ENCODE assay signal across 16 cellular contexts in genomic region chr1:206896261-206896660, GRCh38. TPM values are rescaled to one million over a fixed set of nuclear protein-coding genes. Genes with fewer than 3 reads are reported as not detected.
A peak's percentile ranks its signal among the peaks of the same experiment; 100 is the strongest.
DNase-seq lines count a peak whose midpoint lies in the region; ATAC-seq and TF ChIP-seq lines count a peak whose summit lies in the region.
"Had no signal": no experiment of that assay in that cellular context is flagged by ENCODE, and none has a peak within 500 bp of the region (broad histone marks: within the 10 kb centered on the region; RNA-seq: fewer than 3 reads in every experiment).

No MANE protein-coding gene starts in this region.

- no peak for ATAC-seq in stimulated activated memory B cell treated with anti-CD40 and anti-IgM and Interleukin-4, amounts not matched to agents 10 μg/mL and 1 μg/mL and 100 μg/mL, for 72 hours
- ATAC-seq: sciatic nerve; stimulated activated naive B cell treated with anti-CD40 and anti-IgM and Interleukin-4, amounts not matched to agents 10 μg/mL and 1 μg/mL and 100 μg/mL, for 72 hours; WTC11 had no signal

- H3K27me3 Mint-ChIP-seq in stimulated activated memory B cell treated with anti-CD40 and anti-IgM and Interleukin-4, amounts not matched to agents 10 μg/mL and 1 μg/mL and 100 μg/mL, for 72 hours = no peaks in the 10 kb centered on the region
- H3K27me3 Mint-ChIP-seq: stimulated activated naive B cell treated with anti-CD40 and anti-IgM and Interleukin-4, amounts not matched to agents 10 μg/mL and 1 μg/mL and 100 μg/mL, for 72 hours had no signal

- H3K36me3 ChIP-seq in SJSA1 (no peaks in the 10 kb centered on the region), hepatocyte (replicated peaks; ENCODE audit: insufficient read depth, low read depth) (no peaks in the 10 kb centered on the region)
- H3K36me3 ChIP-seq: adrenal gland had no signal

- TF ChIP-seq CTCF in AG10803 (conservative IDR thresholded peaks at IDR 0.05; ENCODE audit: low read length) = no peak
- no peak for TF ChIP-seq CTCF in hepatocyte (IDR thresholded peaks at IDR 0.05; ENCODE audit: poor library complexity)

- peak; percentile 88 for DNase-seq in AG10803 (ENCODE audit: low read depth)
- DNase-seq in DMS 273 treated with DMSO at 0.1 percent for 48 hours (lab: John Stamatoyannopoulos, UW) = peak; percentile 81
- DNase-seq in SJSA1 (ENCODE audit: low read depth in 1 of 2, low spot score in 2 of 2) = no peak
- no peak for DNase-seq in hepatocyte (ENCODE audit: low spot score)
- no peak for DNase-seq in activated gamma-delta T cell treated with Interleukin-2 at 50 U/mL for 16 hours
- no peak for DNase-seq in hypothalamus (lab: John Stamatoyannopoulos, UW)
- DNase-seq: activated CD8-positive, alpha-beta memory T cell treated with anti-CD3 and anti-CD28 coated beads, Interleukin-2, amount 50 U/mL, for 4 hours; midbrain; nucleus accumbens; stimulated activated naive B cell treated with anti-CD40 and anti-IgM and Interleukin-4, amounts not matched to agents 10 μg/mL and 1 μg/mL and 100 μg/mL, for 72 hours had no signal

- H3K9me3 Mint-ChIP-seq in stimulated activated memory B cell treated with anti-CD40 and anti-IgM and Interleukin-4, amounts not matched to agents 10 μg/mL and 1 μg/mL and 100 μg/mL, for 72 hours = no peaks in the 10 kb centered on the region
- H3K9me3 Mint-ChIP-seq: stimulated activated naive B cell treated with anti-CD40 and anti-IgM and Interleukin-4, amounts not matched to agents 10 μg/mL and 1 μg/mL and 100 μg/mL, for 72 hours; WTC11 had no signal

- no peaks in the 10 kb centered on the region for H3K36me3 Mint-ChIP-seq in stimulated activated memory B cell treated with anti-CD40 and anti-IgM and Interleukin-4, amounts not matched to agents 10 μg/mL and 1 μg/mL and 100 μg/mL, for 72 hours
- H3K36me3 Mint-ChIP-seq: WTC11 had no signal

- no peaks in the 10 kb centered on the region for H3K27me3 ChIP-seq in SJSA1 (replicated peaks)
- peaks cover 16% of the 10 kb centered on the region for H3K27me3 ChIP-seq in hepatocyte

- no peak overlapping the region for H3K4me2 ChIP-seq in hepatocyte

- no peak overlapping the region for H3K27ac Mint-ChIP-seq in stimulated activated memory B cell treated with anti-CD40 and anti-IgM and Interleukin-4, amounts not matched to agents 10 μg/mL and 1 μg/mL and 100 μg/mL, for 72 hours
- H3K27ac Mint-ChIP-seq: stimulated activated naive B cell treated with anti-CD40 and anti-IgM and Interleukin-4, amounts not matched to agents 10 μg/mL and 1 μg/mL and 100 μg/mL, for 72 hours; WTC11 had no signal

- peak overlapping the region; percentile 74 for H3K27ac ChIP-seq in SJSA1
- peak overlapping the region; percentile 50 for H3K27ac ChIP-seq in hepatocyte

- no peak overlapping the region for H3K4me3 Mint-ChIP-seq in stimulated activated memory B cell treated with anti-CD40 and anti-IgM and Interleukin-4, amounts not matched to agents 10 μg/mL and 1 μg/mL and 100 μg/mL, for 72 hours
- H3K4me3 Mint-ChIP-seq: stimulated activated naive B cell treated with anti-CD40 and anti-IgM and Interleukin-4, amounts not matched to agents 10 μg/mL and 1 μg/mL and 100 μg/mL, for 72 hours; WTC11 had no signal

- H3K79me2 ChIP-seq in hepatocyte = no peaks in the 10 kb centered on the region

- H3K9me2 ChIP-seq in hepatocyte (replicated peaks; ENCODE audit: insufficient read depth) = no peaks in the 10 kb centered on the region

- WGBS in hepatocyte (ENCODE audit: low lambda C conversion rate, missing lambda C conversion rate) = 71% methylated on average over 3 of the region's 3 CpGs

- H2AFZ ChIP-seq in hepatocyte = no peak overlapping the region

- H3K4me1 ChIP-seq in SJSA1 (replicated peaks) (peaks cover 76% of the 10 kb centered on the region), hepatocyte (ENCODE audit: insufficient read depth) (peaks cover 5% of the 10 kb centered on the region)
- H3K4me1 ChIP-seq: adrenal gland had no signal

- H3K4me1 Mint-ChIP-seq in stimulated activated memory B cell treated with anti-CD40 and anti-IgM and Interleukin-4, amounts not matched to agents 10 μg/mL and 1 μg/mL and 100 μg/mL, for 72 hours = peaks cover 39% of the 10 kb centered on the region

- H4K20me1 ChIP-seq in hepatocyte (ENCODE audit: insufficient read depth, poor library complexity, severe bottlenecking) = no peaks in the 10 kb centered on the region

- H3K4me3 ChIP-seq in AG10803 (ENCODE audit: low read length) (no peak overlapping the region), SJSA1 (no peak overlapping the region), hepatocyte (no peak overlapping the region)
- H3K4me3 ChIP-seq: adrenal gland had no signal

- no peaks in the 10 kb centered on the region for H3K9me3 ChIP-seq in SJSA1 (replicated peaks)
- H3K9me3 ChIP-seq in hepatocyte (ENCODE audit: low read depth) = no peaks in the 10 kb centered on the region
- H3K9me3 ChIP-seq: adrenal gland had no signal

RNA-seq across cellular contexts. Expression of gene IL24, which starts 1.0 kb away (rescaled TPM):
- 1.5 and 3.5 TPM in 2 replicates for total RNA-seq in SJSA1 (2014; rRNA removed; shearing (Covaris generic))
- 0.12 TPM in 1 of 2 replicates, not detected in the other for total RNA-seq in hepatocyte
- 1.3 TPM in 1 of 2 replicates, not detected in the other for polyA plus RNA-seq in hepatocyte
- total RNA-seq: adrenal gland, chondrocyte, sciatic nerve, WTC11 had no signal
- polyA plus RNA-seq: adrenal gland had no signal

RNA-seq across cellular contexts. Expression of gene FCMR, which starts 25.5 kb away (rescaled TPM):
- 2.0 and 11.7 TPM in 2 replicates for total RNA-seq in SJSA1 (2014; rRNA removed; shearing (Covaris generic))
- total RNA-seq in hepatocyte = 0.97 and 2.6 TPM in 2 replicates
- 0.71 and 0.88 TPM in 2 replicates for polyA plus RNA-seq in hepatocyte
- total RNA-seq: chondrocyte had no signal

RNA-seq across cellular contexts. Expression of gene IL20, which starts 30.8 kb away (rescaled TPM):
- 0.25 and 0.53 TPM in 2 replicates for total RNA-seq in SJSA1 (2014; rRNA removed; shearing (Covaris generic))
- not detected in 2 replicates for total RNA-seq in hepatocyte
- not detected in 2 replicates for polyA plus RNA-seq in hepatocyte
- total RNA-seq: chondrocyte, RPMI7951, sciatic nerve, WTC11 had no signal

RNA-seq across cellular contexts. Expression of gene PIGR, which starts 50.0 kb away (rescaled TPM):
- not detected in 2 replicates for total RNA-seq in SJSA1 (2014; rRNA removed; shearing (Covaris generic))
- total RNA-seq in hepatocyte = 22.9 and 23.3 TPM in 2 replicates
- 8.1 and 11.0 TPM in 2 replicates for polyA plus RNA-seq in hepatocyte
- total RNA-seq: chondrocyte, RPMI7951 had no signal

Comparison
In these comparisons a context has a peak if more than half of its experiments do, and no peak if none do; other contexts are left out.
1. DNase-seq: peak in AG10803 (single experiment) and DMS 273 treated with DMSO at 0.1 percent for 48 hours (single experiment); none in SJSA1 (0 of 2), hepatocyte (single experiment), activated gamma-delta T cell treated with Interleukin-2 at 50 U/mL for 16 hours (single experiment) and hypothalamus (0 of 51).